Comparison of ENCODE assay signal across 8 cellular contexts in the genomic region with DNA sequence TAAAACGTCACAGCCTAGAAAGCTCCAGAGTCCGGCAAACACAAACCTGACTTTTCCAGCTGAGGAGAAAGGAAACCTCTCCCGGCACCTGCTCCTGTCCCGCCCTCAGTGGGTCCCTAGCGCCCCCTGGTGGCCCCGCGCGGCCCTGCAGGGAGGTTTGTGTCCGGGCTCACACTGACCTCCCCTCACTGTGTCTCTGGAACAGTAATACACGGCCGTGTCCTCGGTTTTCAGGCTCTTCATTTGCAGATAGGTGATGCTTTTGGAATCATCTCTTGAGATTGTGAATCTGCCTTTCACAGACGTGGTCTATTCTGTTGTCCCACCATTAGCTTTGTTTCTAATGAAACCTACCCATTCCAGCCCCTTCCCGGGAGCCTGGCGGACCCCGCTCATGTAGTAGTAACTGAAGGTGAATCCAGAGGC.
DNase-seq lines count a peak whose midpoint lies in the region; ATAC-seq and TF ChIP-seq lines count a peak whose summit lies in the region.
"Not testable (repeated sequence)": the region's sequence is repeated elsewhere in the genome, so short reads cannot be mapped to it uniquely, and the experiment has no call there.

No MANE protein-coding gene starts in this region.

- WGBS in spleen, 5 donors, result 26 to 33% (median 28%) methylated on average over 16 of the region's 16 CpGs

- POLR2A ChIA-PET in Panc1 (lab: Charles Lee), result not testable (repeated sequence)

- intact Hi-C loops in Panc1 (cut with micrococcal nuclease; ENCODE audit: unreplicated experiment); left ventricle myocardium inferior (cut with micrococcal nuclease); spleen (cut with DNase I; ENCODE audit: low total_unique reads): not testable (repeated sequence)

- BruUV-seq in Panc1 (replicated peaks; lab: Mats Ljungman, UMichigan), result not testable (repeated sequence)

- not testable (repeated sequence) for ATAC-seq in Panc1

- not testable (repeated sequence) for H3K4me1 ChIP-seq in Panc1 (ENCODE audit: control insufficient read depth, insufficient read depth, low read length); left ventricle myocardium inferior; spleen

- not testable (repeated sequence) for TF ChIP-seq POLR2A in spleen (IDR thresholded peaks at IDR 0.05)

- not testable (repeated sequence) for H3K27ac ChIP-seq in Panc1 (ENCODE audit: low read length); left ventricle myocardium inferior (replicated peaks); spleen

- H3K27me3 ChIP-seq in MG63 (peaks cover 13% of the 10 kb centered on the region; the same call in 1 of the 2 replicates), Panc1 (ENCODE audit: control insufficient read depth, insufficient read depth, low read length) (peaks cover 15% of the 10 kb centered on the region), left ventricle myocardium inferior (ENCODE audit: low read depth) (peaks cover 80% of the 10 kb centered on the region), spleen (replicated peaks in 1 of 7) (peaks cover 0 to 12% (median 0%) of the 10 kb centered on the region in 7 donors)

- not testable (repeated sequence) for H3K36me3 ChIP-seq in MG63; Panc1 (ENCODE audit: control insufficient read depth, insufficient read depth, low read length); left ventricle myocardium inferior; spleen

- not testable (repeated sequence) for H3K9me3 ChIP-seq in MG63; Panc1 (ENCODE audit: control insufficient read depth, insufficient read depth, low read depth, low read length); left ventricle myocardium inferior (replicated peaks); spleen

- TF ChIP-seq CTCF in Panc1 (IDR thresholded peaks at IDR 0.05), result peak; percentile 90
- TF ChIP-seq CTCF in left ventricle myocardium inferior (IDR thresholded peaks at IDR 0.05; ENCODE audit: borderline replicate concordance), result peak; percentile 49
- TF ChIP-seq CTCF in spleen (IDR thresholded peaks at IDR 0.05 in 8 of 11, conservative IDR thresholded peaks at IDR 0.05 in 3 of 11), result peak in 10 of 11 experiments; percentile 21 to 88 (median 62)

- in situ Hi-C loops in Panc1 (cut with HindIII; ENCODE audit: low pct_unique_long_range_greater_than_20kb, low sequenced_read_pairs), result not testable (repeated sequence)

- peak; percentile 80 for DNase-seq in Daoy (ENCODE audit: low read depth)
- peak; percentile 36 for DNase-seq in MG63
- not testable (repeated sequence) for DNase-seq in Panc1 (ENCODE audit: low read depth, low spot score); left ventricle myocardium inferior
- peak; percentile 56 to 80 for DNase-seq in activated CD4-positive, alpha-beta T cell treated with anti-CD3 and anti-CD28 coated beads for 4 hours
- DNase-seq in activated naive CD4-positive, alpha-beta T cell (lab: John Stamatoyannopoulos, UW), result peak; percentile 47 to 84 (median 76)
- DNase-seq in spleen, result peak; percentile 91
- peak; percentile 27 to 74 (median 66) for DNase-seq in stimulated activated naive CD4-positive, alpha-beta T cell (lab: John Stamatoyannopoulos, UW)

- H3K4me3 ChIP-seq in MG63; Panc1 (ENCODE audit: low read depth in 2 of 2, low read length in 2 of 2); left ventricle myocardium inferior; spleen: not testable (repeated sequence)

- CTCF ChIA-PET in Panc1 (lab: Charles Lee), result interaction anchor here (0.5 to 0.7 kb wide), 2 partner anchors 8 to 1077 kb away, joined by 3 read pairs; no protein-coding TSS in a partner anchor
